ENCODE assay signal across 27 cellular contexts in the genomic region with DNA sequence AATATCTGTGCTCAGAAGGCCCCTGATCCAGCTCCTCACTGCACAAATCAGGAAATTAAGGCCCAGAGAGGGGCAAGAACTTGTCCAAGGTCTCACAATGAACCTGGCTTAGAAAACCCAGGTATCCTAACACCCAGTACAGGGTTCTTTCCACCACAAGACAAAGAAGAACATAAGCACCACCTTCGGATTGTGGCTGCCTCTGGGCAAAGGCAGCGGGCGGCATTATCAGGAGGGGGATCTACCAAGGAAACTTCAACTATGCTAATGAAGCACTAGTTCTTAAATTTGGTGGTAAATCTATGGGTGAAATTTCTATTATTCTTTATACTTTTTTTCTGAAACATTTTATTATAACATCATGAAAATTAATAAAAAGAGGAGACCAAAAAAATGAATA. TPM values are rescaled to one million over a fixed set of nuclear protein-coding genes. Genes with fewer than 3 reads are reported as not detected.
A peak's percentile ranks its signal among the peaks of the same experiment; 100 is the strongest.
DNase-seq lines count a peak whose midpoint lies in the region; ATAC-seq and FAIRE-seq lines count a peak whose summit lies in the region.
"Had no signal": no experiment of that assay in that cellular context is flagged by ENCODE, and none has a peak within 500 bp of the region (broad histone marks: within the 10 kb centered on the region; RNA-seq: fewer than 3 reads in every experiment).

No MANE protein-coding gene starts in this region.

- peak overlapping the region; percentile 65 for H3K27ac ChIP-seq in CD4-positive, CD25-positive, alpha-beta regulatory T cell (ENCODE audit: insufficient read depth, low read length, poor library complexity, severe bottlenecking)
- H3K27ac ChIP-seq: ascending aorta, hepatocyte, prostate gland, RWPE1, SK-N-MC, stomach had no signal

- H3K27me3 ChIP-seq in CD4-positive, CD25-positive, alpha-beta regulatory T cell (ENCODE audit: control insufficient read depth, insufficient read depth, low read length), result no peaks in the 10 kb centered on the region
- H3K27me3 ChIP-seq: ascending aorta, hepatocyte, stomach had no signal

- no peaks in the 10 kb centered on the region for H3K9me3 Mint-ChIP-seq in activated CD4-positive, alpha-beta T cell treated with anti-CD3 and anti-CD28 coated beads, Interleukin-2, amount 10 ng/mL, durations not matched to agents 24 days and 14 days
- H3K9me3 Mint-ChIP-seq in CD4-positive, CD25-positive, alpha-beta regulatory T cell, result no peaks in the 10 kb centered on the region
- H3K9me3 Mint-ChIP-seq in activated CD8-positive, alpha-beta T cell treated with anti-CD3 and anti-CD28 coated beads, Interleukin-2, amount 10 ng/mL, durations not matched to agents 7 days and 5 days (ENCODE audit: insufficient read depth), result no peaks in the 10 kb centered on the region
- H3K9me3 Mint-ChIP-seq in naive B cell, result no peaks in the 10 kb centered on the region
- H3K9me3 Mint-ChIP-seq: WTC11 had no signal

- H3K27me3 Mint-ChIP-seq in activated CD4-positive, alpha-beta T cell treated with anti-CD3 and anti-CD28 coated beads, Interleukin-2, amount 10 ng/mL, durations not matched to agents 24 days and 14 days, result no peaks in the 10 kb centered on the region
- no peaks in the 10 kb centered on the region for H3K27me3 Mint-ChIP-seq in CD4-positive, CD25-positive, alpha-beta regulatory T cell
- H3K27me3 Mint-ChIP-seq in activated CD8-positive, alpha-beta T cell treated with anti-CD3 and anti-CD28 coated beads, Interleukin-2, amount 10 ng/mL, durations not matched to agents 7 days and 5 days (ENCODE audit: low read depth), result no peaks in the 10 kb centered on the region
- no peaks in the 10 kb centered on the region for H3K27me3 Mint-ChIP-seq in naive B cell

- no peak for DNase-seq in activated CD4-positive, alpha-beta T cell treated with anti-CD3 and anti-CD28 coated beads, Interleukin-2, amount 10 ng/mL, durations not matched to agents 24 days and 14 days
- DNase-seq in activated CD4-positive, alpha-beta T cell treated with anti-CD3 and anti-CD28 coated beads for 4 hours, result no peak
- no peak for DNase-seq in CD4-positive, CD25-positive, alpha-beta regulatory T cell
- DNase-seq in activated CD8-positive, alpha-beta T cell treated with anti-CD3 and anti-CD28 coated beads, Interleukin-2, amount 10 ng/mL, durations not matched to agents 7 days and 5 days, result no peak
- DNase-seq in naive B cell, result no peak
- no peak for DNase-seq in GM19239 (ENCODE audit: insufficient read length, low spot score)
- no peak for DNase-seq in NCI-H82 (lab: John Stamatoyannopoulos, UW)
- DNase-seq: 8988T; activated CD8-positive, alpha-beta memory T cell treated with anti-CD3 and anti-CD28 coated beads for 24 hours; AML-193; effector CD8-positive, alpha-beta T cell; foreskin melanocyte; left ventricle myocardium superior; NCI-H1436 treated with DMSO at 0.1 percent for 48 hours; stimulated activated CD4-positive, alpha-beta T cell treated with anti-CD3 and anti-CD28 coated beads, Interleukin-1b, Interleukin-23, amount 100 ng/mL, for 48 hours; stomach; trophoblast cell had no signal

- POLR2A ChIA-PET in activated CD8-positive, alpha-beta T cell treated with anti-CD3 and anti-CD28 coated beads, Interleukin-2, amount 10 ng/mL, durations not matched to agents 7 days and 5 days (lab: Charles Lee), result interaction anchor here (0.8 kb wide), 1 partner anchor 15 kb away, joined by 7 read pairs; no protein-coding TSS in a partner anchor

- H3K4me1 Mint-ChIP-seq in activated CD4-positive, alpha-beta T cell treated with anti-CD3 and anti-CD28 coated beads, Interleukin-2, amount 10 ng/mL, durations not matched to agents 24 days and 14 days, result peaks cover 70% of the 10 kb centered on the region
- H3K4me1 Mint-ChIP-seq in CD4-positive, CD25-positive, alpha-beta regulatory T cell, result peaks cover 10 to 70% (median 62%) of the 10 kb centered on the region in 4 donors
- peaks cover 78% of the 10 kb centered on the region for H3K4me1 Mint-ChIP-seq in activated CD8-positive, alpha-beta T cell treated with anti-CD3 and anti-CD28 coated beads, Interleukin-2, amount 10 ng/mL, durations not matched to agents 7 days and 5 days (ENCODE audit: low read depth)
- H3K4me1 Mint-ChIP-seq in naive B cell, result peaks cover 82 to 91% (median 89%) of the 10 kb centered on the region in 3 donors

- H3K4me3 ChIP-seq in CD4-positive, CD25-positive, alpha-beta regulatory T cell (ENCODE audit: low read depth, low read length), result peak overlapping the region; percentile 44
- H3K4me3 ChIP-seq: ascending aorta, hepatocyte, K562, prostate gland, SK-N-MC, stomach had no signal

- H3K9me3 ChIP-seq in CD4-positive, CD25-positive, alpha-beta regulatory T cell (ENCODE audit: control insufficient read depth in 2 of 2, low read length in 2 of 2), result no peaks in the 10 kb centered on the region
- H3K9me3 ChIP-seq: ascending aorta, prostate gland, stomach had no signal

- peak overlapping the region; percentile 26 for H3K27ac Mint-ChIP-seq in activated CD4-positive, alpha-beta T cell treated with anti-CD3 and anti-CD28 coated beads, Interleukin-2, amount 10 ng/mL, durations not matched to agents 24 days and 14 days
- peak overlapping the region; percentile 51 to 94 (median 92) for H3K27ac Mint-ChIP-seq in CD4-positive, CD25-positive, alpha-beta regulatory T cell
- H3K27ac Mint-ChIP-seq in activated CD8-positive, alpha-beta T cell treated with anti-CD3 and anti-CD28 coated beads, Interleukin-2, amount 10 ng/mL, durations not matched to agents 7 days and 5 days, result peak overlapping the region; percentile 35
- peak overlapping the region; percentile 22 to 82 (median 75) for H3K27ac Mint-ChIP-seq in naive B cell
- H3K27ac Mint-ChIP-seq: WTC11 had no signal

- intact Hi-C loops in activated CD4-positive, alpha-beta T cell treated with anti-CD3 and anti-CD28 coated beads, Interleukin-2, amount 10 ng/mL, durations not matched to agents 24 days and 14 days (cut with micrococcal nuclease), result loop anchor here (2.0 kb wide), 2 partner anchors 13 to 17 kb away; partner anchors contain the start of gene ANXA6

- no peak for ATAC-seq in CD4-positive, CD25-positive, alpha-beta regulatory T cell (ENCODE audit: low read depth in 2 of 2)
- ATAC-seq in activated CD8-positive, alpha-beta T cell treated with anti-CD3 and anti-CD28 coated beads, Interleukin-2, amount 10 ng/mL, durations not matched to agents 7 days and 5 days, result peak; percentile 24
- no peak for ATAC-seq in naive B cell (ENCODE audit: low read depth in 2 of 2)
- no peak for ATAC-seq in GM19351 (IDR thresholded peaks at IDR 0.05; ENCODE audit: unreplicated experiment)
- ATAC-seq: esophagus mucosa, K562, left ventricle myocardium superior, WTC11 had no signal

- H3K36me3 ChIP-seq in CD4-positive, CD25-positive, alpha-beta regulatory T cell (ENCODE audit: control insufficient read depth, insufficient read depth, low read length), result peaks cover 78% of the 10 kb centered on the region

- H3K4me1 ChIP-seq in CD4-positive, CD25-positive, alpha-beta regulatory T cell (ENCODE audit: control insufficient read depth, insufficient read depth, low read length, poor library complexity, severe bottlenecking), result peaks cover 73% of the 10 kb centered on the region
- H3K4me1 ChIP-seq: prostate gland had no signal

- peaks cover 74% of the 10 kb centered on the region for H3K36me3 Mint-ChIP-seq in activated CD4-positive, alpha-beta T cell treated with anti-CD3 and anti-CD28 coated beads, Interleukin-2, amount 10 ng/mL, durations not matched to agents 24 days and 14 days (ENCODE audit: low read depth)
- peaks cover 56% of the 10 kb centered on the region for H3K36me3 Mint-ChIP-seq in CD4-positive, CD25-positive, alpha-beta regulatory T cell
- H3K36me3 Mint-ChIP-seq in activated CD8-positive, alpha-beta T cell treated with anti-CD3 and anti-CD28 coated beads, Interleukin-2, amount 10 ng/mL, durations not matched to agents 7 days and 5 days (ENCODE audit: low read depth), result peaks cover 86% of the 10 kb centered on the region
- H3K36me3 Mint-ChIP-seq in naive B cell, result peaks cover 36 to 56% of the 10 kb centered on the region in 2 donors

- H3K4me3 Mint-ChIP-seq in activated CD4-positive, alpha-beta T cell treated with anti-CD3 and anti-CD28 coated beads, Interleukin-2, amount 10 ng/mL, durations not matched to agents 24 days and 14 days, result no peak overlapping the region
- H3K4me3 Mint-ChIP-seq in CD4-positive, CD25-positive, alpha-beta regulatory T cell, result peak overlapping the region in 1 of 4 donors; percentile 36
- no peak overlapping the region for H3K4me3 Mint-ChIP-seq in activated CD8-positive, alpha-beta T cell treated with anti-CD3 and anti-CD28 coated beads, Interleukin-2, amount 10 ng/mL, durations not matched to agents 7 days and 5 days
- H3K4me3 Mint-ChIP-seq in naive B cell, result peak overlapping the region in 2 of 8 donors; percentile 54 to 85
- H3K4me3 Mint-ChIP-seq: WTC11 had no signal

- CTCF ChIA-PET in activated CD8-positive, alpha-beta T cell treated with anti-CD3 and anti-CD28 coated beads, Interleukin-2, amount 10 ng/mL, durations not matched to agents 7 days and 5 days (lab: Charles Lee), result interaction anchor here (1.2 to 7.8 kb wide), 4 partner anchors 10 to 25 kb away, joined by 3 to 74 read pairs (median 22); no protein-coding TSS in a partner anchor

- FAIRE-seq in GM19239 (lab: Jason Lieb, UNC), result no peak
- FAIRE-seq: GM12892, K562 had no signal

RNA-seq across cellular contexts. Expression of gene ANXA6, which starts 17.9 kb away (rescaled TPM):
- 314 and 315 TPM in 2 replicates for total RNA-seq in activated CD4-positive, alpha-beta T cell treated with anti-CD3 and anti-CD28 coated beads, Interleukin-2, amount 10 ng/mL, durations not matched to agents 24 days and 14 days
- 364 TPM for total RNA-seq in CD4-positive, CD25-positive, alpha-beta regulatory T cell
- 100 to 1,000 TPM; 171 to 329 (median 244) TPM for polyA plus RNA-seq in CD4-positive, CD25-positive, alpha-beta regulatory T cell
- 100 to 1,000 TPM; 481 to 495 TPM for total RNA-seq in activated CD8-positive, alpha-beta T cell treated with anti-CD3 and anti-CD28 coated beads, Interleukin-2, amount 10 ng/mL, durations not matched to agents 7 days and 5 days
- polyA plus RNA-seq in naive B cell (ENCODE audit: low read depth in 6 of 6), result 100 to 1,000 TPM; 183 to 442 (median 326) TPM

RNA-seq across cellular contexts. Expression of gene TNIP1, which starts 58.8 kb away (rescaled TPM):
- 345 and 360 TPM in 2 replicates for total RNA-seq in activated CD4-positive, alpha-beta T cell treated with anti-CD3 and anti-CD28 coated beads, Interleukin-2, amount 10 ng/mL, durations not matched to agents 24 days and 14 days
- 259 TPM for total RNA-seq in CD4-positive, CD25-positive, alpha-beta regulatory T cell
- polyA plus RNA-seq in CD4-positive, CD25-positive, alpha-beta regulatory T cell, result 10 to 100 TPM; 46.9 to 71.5 (median 59.8) TPM
- total RNA-seq in activated CD8-positive, alpha-beta T cell treated with anti-CD3 and anti-CD28 coated beads, Interleukin-2, amount 10 ng/mL, durations not matched to agents 7 days and 5 days, result 100 to 1,000 TPM; 132 to 138 TPM
- 10 to 100 TPM; 36.2 to 68.2 (median 55.5) TPM for polyA plus RNA-seq in naive B cell (ENCODE audit: low read depth in 6 of 6)

Comparison
In these comparisons a context has a peak if more than half of its experiments do, and no peak if none do; other contexts are left out.
1. H3K27ac Mint-ChIP-seq: peak in every context shown above with its lines; median percentile 92 in CD4-positive, CD25-positive, alpha-beta regulatory T cell; 75 in naive B cell; 35 in activated CD8-positive, alpha-beta T cell treated with anti-CD3 and anti-CD28 coated beads, Interleukin-2, amount 10 ng/mL, durations not matched to agents 7 days and 5 days; 26 in activated CD4-positive, alpha-beta T cell treated with anti-CD3 and anti-CD28 coated beads, Interleukin-2, amount 10 ng/mL, durations not matched to agents 24 days and 14 days.